Comparison of ENCODE assay signal across 8 cellular contexts in genomic region chr1:91022518-91022929, GRCh38. TPM values are rescaled to one million over a fixed set of nuclear protein-coding genes. Genes with fewer than 3 reads are reported as not detected.
DNase-seq lines count a peak whose midpoint lies in the region; ATAC-seq lines count a peak whose summit lies in the region.

No MANE protein-coding gene starts in this region.

- H3K4me1 Mint-ChIP-seq in activated naive CD4-positive, alpha-beta T cell treated with anti-CD3 and anti-CD28 coated beads, Interleukin-2, amount 50 U/mL, for 24 hours = peaks cover 59% of the 10 kb centered on the region
- H3K4me1 Mint-ChIP-seq in activated CD4-positive, alpha-beta memory T cell treated with anti-CD3 and anti-CD28 coated beads for 36 hours (ENCODE audit: low read depth) = peaks cover 58% of the 10 kb centered on the region

- H3K27ac ChIP-seq in subcutaneous abdominal adipose tissue (ENCODE audit: low read depth, low read length) = peak overlapping the region; percentile 96

- H3K4me3 ChIP-seq in iPS-15b (ENCODE audit: low read depth, low read length) (peak overlapping the region; percentile 94), subcutaneous abdominal adipose tissue (ENCODE audit: low read depth in 1 of 5, low read length in 5 of 5) (peak overlapping the region; percentile 78 to 94 (median 85))

- H3K4me1 ChIP-seq in iPS-15b (ENCODE audit: control insufficient read depth, insufficient read depth, low read length) (peaks cover 11% of the 10 kb centered on the region), subcutaneous abdominal adipose tissue (ENCODE audit: control insufficient read depth in 5 of 5, insufficient read depth in 5 of 5, low read length in 5 of 5) (peaks cover 0 to 40% (median 32%) of the 10 kb centered on the region in 5 donors)

- H3K27me3 Mint-ChIP-seq in activated naive CD4-positive, alpha-beta T cell treated with anti-CD3 and anti-CD28 coated beads, Interleukin-2, amount 50 U/mL, for 24 hours = no peaks in the 10 kb centered on the region
- H3K27me3 Mint-ChIP-seq in activated CD4-positive, alpha-beta memory T cell treated with anti-CD3 and anti-CD28 coated beads for 36 hours = no peaks in the 10 kb centered on the region

- no peaks in the 10 kb centered on the region for H3K36me3 ChIP-seq in iPS-15b (ENCODE audit: control insufficient read depth, insufficient read depth, low read length)
- H3K36me3 ChIP-seq in subcutaneous abdominal adipose tissue (ENCODE audit: control insufficient read depth in 5 of 5, insufficient read depth in 5 of 5, low read length in 5 of 5) = no peaks in the 10 kb centered on the region

- DNase-seq in activated naive CD4-positive, alpha-beta T cell treated with anti-CD3 and anti-CD28 coated beads, Interleukin-2, amount 50 U/mL, for 16 hours = no peak
- no peak for DNase-seq in activated CD4-positive, alpha-beta memory T cell treated with anti-CD3 and anti-CD28 coated beads for 36 hours
- no peak for DNase-seq in SK-N-DZ (ENCODE audit: low spot score)
- DNase-seq in NCI-H187 treated with DMSO at 0.1 percent for 48 hours (lab: John Stamatoyannopoulos, UW) = no peak

- ATAC-seq in HG03108 (IDR thresholded peaks at IDR 0.05; ENCODE audit: unreplicated experiment) = no peak

- peak overlapping the region; percentile 100 for H3K27ac Mint-ChIP-seq in activated naive CD4-positive, alpha-beta T cell treated with anti-CD3 and anti-CD28 coated beads, Interleukin-2, amount 50 U/mL, for 24 hours
- peak overlapping the region; percentile 99 for H3K27ac Mint-ChIP-seq in activated CD4-positive, alpha-beta memory T cell treated with anti-CD3 and anti-CD28 coated beads for 36 hours

- H3K36me3 Mint-ChIP-seq in activated naive CD4-positive, alpha-beta T cell treated with anti-CD3 and anti-CD28 coated beads, Interleukin-2, amount 50 U/mL, for 24 hours = peaks cover 4% of the 10 kb centered on the region
- peaks cover 21% of the 10 kb centered on the region for H3K36me3 Mint-ChIP-seq in activated CD4-positive, alpha-beta memory T cell treated with anti-CD3 and anti-CD28 coated beads for 36 hours

- H3K9me3 ChIP-seq in iPS-15b (ENCODE audit: control insufficient read depth, insufficient read depth, low read length) (no peaks in the 10 kb centered on the region), subcutaneous abdominal adipose tissue (ENCODE audit: control insufficient read depth in 5 of 5, low read length in 5 of 5) (no peaks in the 10 kb centered on the region)

- POLR2A ChIA-PET in activated CD4-positive, alpha-beta memory T cell treated with anti-CD3 and anti-CD28 coated beads for 36 hours (lab: Charles Lee) = interaction anchor here (0.6 to 1.7 kb wide), 3 partner anchors 102 to 1169 kb away, joined by 3 to 16 read pairs (median 3); no protein-coding TSS in a partner anchor

- peak overlapping the region; percentile 97 for H3K9ac ChIP-seq in iPS-15b (ENCODE audit: low read depth, low read length)
- peak overlapping the region in 4 of 5 donors; percentile 98 to 100 (median 99) for H3K9ac ChIP-seq in subcutaneous abdominal adipose tissue (ENCODE audit: low read length in 5 of 5)

- intact Hi-C loops in activated CD4-positive, alpha-beta memory T cell treated with anti-CD3 and anti-CD28 coated beads for 36 hours (cut with micrococcal nuclease) = loop anchor here (1.0 to 5.0 kb wide), 6 partner anchors 102 to 1465 kb away; partner anchors contain the start of genes CDC7 and GFI1

- peak overlapping the region; percentile 96 for H3K4me3 Mint-ChIP-seq in activated naive CD4-positive, alpha-beta T cell treated with anti-CD3 and anti-CD28 coated beads, Interleukin-2, amount 50 U/mL, for 24 hours
- H3K4me3 Mint-ChIP-seq in activated CD4-positive, alpha-beta memory T cell treated with anti-CD3 and anti-CD28 coated beads for 36 hours = peak overlapping the region; percentile 98

- H3K27me3 ChIP-seq in iPS-15b (ENCODE audit: control insufficient read depth, insufficient read depth, low read length) (no peaks in the 10 kb centered on the region), subcutaneous abdominal adipose tissue (ENCODE audit: control insufficient read depth in 5 of 5, insufficient read depth in 4 of 5, low read length in 5 of 5) (no peaks in the 10 kb centered on the region)

- CTCF ChIA-PET in activated CD4-positive, alpha-beta memory T cell treated with anti-CD3 and anti-CD28 coated beads for 36 hours (lab: Charles Lee) = interaction anchor here (1.0 to 1.3 kb wide), 2 partner anchors 172 to 301 kb away, joined by 3 read pairs; no protein-coding TSS in a partner anchor

- no peaks in the 10 kb centered on the region for H3K9me3 Mint-ChIP-seq in activated naive CD4-positive, alpha-beta T cell treated with anti-CD3 and anti-CD28 coated beads, Interleukin-2, amount 50 U/mL, for 24 hours
- H3K9me3 Mint-ChIP-seq in activated CD4-positive, alpha-beta memory T cell treated with anti-CD3 and anti-CD28 coated beads for 36 hours = no peaks in the 10 kb centered on the region

RNA-seq across cellular contexts. Expression of gene ZNF644, which starts 0.7 kb away (rescaled TPM):
- 10 to 100 TPM; 37.5 to 42.5 TPM for total RNA-seq in activated CD4-positive, alpha-beta memory T cell treated with anti-CD3 and anti-CD28 coated beads for 36 hours
- polyA plus RNA-seq in SK-N-DZ (2014; cell fraction: cytosol; rRNA removed) = 22.2 and 31.9 TPM in 2 replicates
- polyA plus RNA-seq in SK-N-DZ (2014; cell fraction: nucleus; rRNA removed) = 14.9 and 23.0 TPM in 2 replicates
